Comparison of ENCODE assay signal across 1 cellular context in the genomic region with DNA sequence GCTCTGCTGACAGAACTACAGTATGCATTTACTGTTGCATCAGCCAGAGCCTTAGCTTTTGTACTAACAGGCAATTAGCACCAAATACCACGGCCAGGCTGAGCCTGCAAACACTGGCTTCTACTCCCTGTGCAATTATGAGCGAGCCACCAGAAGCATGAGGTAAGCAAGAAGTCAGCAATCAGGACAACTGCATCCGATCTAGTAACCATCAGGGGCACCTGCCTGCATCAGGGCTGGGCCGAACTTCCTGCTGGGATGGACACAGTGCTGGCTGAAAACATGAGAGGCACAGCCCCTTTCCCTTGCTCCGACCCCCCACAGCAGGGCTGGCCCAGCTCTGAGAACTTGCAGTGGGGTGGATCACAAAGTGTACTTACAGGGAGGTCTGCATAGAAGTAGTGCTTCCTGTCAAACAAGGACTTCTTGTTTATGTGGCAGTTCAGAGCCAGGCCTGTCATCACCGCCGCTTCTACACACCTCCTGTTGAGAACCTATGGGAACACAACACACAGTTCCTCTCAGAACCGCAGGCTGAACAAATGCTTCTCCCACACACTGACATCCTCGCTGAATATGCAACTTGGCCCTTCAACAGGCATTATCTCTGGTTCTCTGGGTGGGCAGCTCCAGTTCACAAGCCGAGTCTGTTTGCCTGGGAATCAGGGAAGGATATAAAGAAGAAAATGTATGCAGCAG.
TF ChIP-seq lines count a peak whose summit lies in the region.

No MANE protein-coding gene starts in this region.

TF ChIP-seq in HEK293, 187 proteins besides CTCF, POLR2A, EP300 and RAD21 (continued from another document):
- TF ChIP-seq, protein P1, sequence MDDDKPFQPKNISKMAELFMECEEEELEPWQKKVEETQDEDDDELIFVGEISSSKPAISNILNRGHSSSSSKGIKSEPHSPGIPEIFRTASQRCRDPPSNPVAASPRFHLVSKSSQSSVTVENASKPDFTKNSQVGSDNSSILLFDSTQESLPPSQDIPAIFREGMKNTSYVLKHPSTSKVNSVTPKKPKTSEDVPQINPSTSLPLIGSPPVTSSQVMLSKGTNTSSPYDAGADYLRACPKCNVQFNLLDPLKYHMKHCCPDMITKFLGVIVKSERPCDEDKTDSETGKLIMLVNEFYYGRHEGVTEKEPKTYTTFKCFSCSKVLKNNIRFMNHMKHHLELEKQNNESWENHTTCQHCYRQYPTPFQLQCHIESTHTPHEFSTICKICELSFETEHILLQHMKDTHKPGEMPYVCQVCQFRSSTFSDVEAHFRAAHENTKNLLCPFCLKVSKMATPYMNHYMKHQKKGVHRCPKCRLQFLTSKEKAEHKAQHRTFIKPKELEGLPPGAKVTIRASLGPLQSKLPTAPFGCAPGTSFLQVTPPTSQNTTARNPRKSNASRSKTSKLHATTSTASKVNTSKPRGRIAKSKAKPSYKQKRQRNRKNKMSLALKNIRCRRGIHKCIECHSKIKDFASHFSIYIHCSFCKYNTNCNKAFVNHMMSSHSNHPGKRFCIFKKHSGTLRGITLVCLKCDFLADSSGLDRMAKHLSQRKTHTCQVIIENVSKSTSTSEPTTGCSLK (tag by site-specific recombination; IDR thresholded peaks at IDR 0.05) = no peak
- TF ChIP-seq, protein P2, sequence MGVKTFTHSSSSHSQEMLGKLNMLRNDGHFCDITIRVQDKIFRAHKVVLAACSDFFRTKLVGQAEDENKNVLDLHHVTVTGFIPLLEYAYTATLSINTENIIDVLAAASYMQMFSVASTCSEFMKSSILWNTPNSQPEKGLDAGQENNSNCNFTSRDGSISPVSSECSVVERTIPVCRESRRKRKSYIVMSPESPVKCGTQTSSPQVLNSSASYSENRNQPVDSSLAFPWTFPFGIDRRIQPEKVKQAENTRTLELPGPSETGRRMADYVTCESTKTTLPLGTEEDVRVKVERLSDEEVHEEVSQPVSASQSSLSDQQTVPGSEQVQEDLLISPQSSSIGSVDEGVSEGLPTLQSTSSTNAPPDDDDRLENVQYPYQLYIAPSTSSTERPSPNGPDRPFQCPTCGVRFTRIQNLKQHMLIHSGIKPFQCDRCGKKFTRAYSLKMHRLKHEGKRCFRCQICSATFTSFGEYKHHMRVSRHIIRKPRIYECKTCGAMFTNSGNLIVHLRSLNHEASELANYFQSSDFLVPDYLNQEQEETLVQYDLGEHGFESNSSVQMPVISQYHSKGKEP (tag by site-specific recombination; IDR thresholded peaks at IDR 0.05) = peak; percentile 70; the same call in 1 of the 2 replicates
- TF ChIP-seq ZIC2 (tag by site-specific recombination; IDR thresholded peaks at IDR 0.05) = peak; percentile 78
- TF ChIP-seq ZNF660 (tag by site-specific recombination; IDR thresholded peaks at IDR 0.05) = peak; percentile 49; the same call in 1 of the 2 replicates
- no peak for TF ChIP-seq GLI2 (tag by site-specific recombination; IDR thresholded peaks at IDR 0.05; ENCODE audit: borderline replicate concordance, low read depth)
- no peak for TF ChIP-seq ZNF423 (tag by site-specific recombination; IDR thresholded peaks at IDR 0.05)
- no peak for TF ChIP-seq ZFP41 (tag by site-specific recombination; IDR thresholded peaks at IDR 0.05; ENCODE audit: borderline replicate concordance)
- no peak for TF ChIP-seq ZNF623 (tag by site-specific recombination; IDR thresholded peaks at IDR 0.05)
- TF ChIP-seq, protein P3, sequence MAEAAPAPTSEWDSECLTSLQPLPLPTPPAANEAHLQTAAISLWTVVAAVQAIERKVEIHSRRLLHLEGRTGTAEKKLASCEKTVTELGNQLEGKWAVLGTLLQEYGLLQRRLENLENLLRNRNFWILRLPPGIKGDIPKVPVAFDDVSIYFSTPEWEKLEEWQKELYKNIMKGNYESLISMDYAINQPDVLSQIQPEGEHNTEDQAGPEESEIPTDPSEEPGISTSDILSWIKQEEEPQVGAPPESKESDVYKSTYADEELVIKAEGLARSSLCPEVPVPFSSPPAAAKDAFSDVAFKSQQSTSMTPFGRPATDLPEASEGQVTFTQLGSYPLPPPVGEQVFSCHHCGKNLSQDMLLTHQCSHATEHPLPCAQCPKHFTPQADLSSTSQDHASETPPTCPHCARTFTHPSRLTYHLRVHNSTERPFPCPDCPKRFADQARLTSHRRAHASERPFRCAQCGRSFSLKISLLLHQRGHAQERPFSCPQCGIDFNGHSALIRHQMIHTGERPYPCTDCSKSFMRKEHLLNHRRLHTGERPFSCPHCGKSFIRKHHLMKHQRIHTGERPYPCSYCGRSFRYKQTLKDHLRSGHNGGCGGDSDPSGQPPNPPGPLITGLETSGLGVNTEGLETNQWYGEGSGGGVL (tag by site-specific recombination; IDR thresholded peaks at IDR 0.05) = no peak
- TF ChIP-seq ZNF140 (tag by site-specific recombination; IDR thresholded peaks at IDR 0.05) = no peak
- TF ChIP-seq SP3 (tag by site-specific recombination; IDR thresholded peaks at IDR 0.05) = no peak
- TF ChIP-seq MZF1 (tag by site-specific recombination; IDR thresholded peaks at IDR 0.05; ENCODE audit: borderline replicate concordance) = no peak
- TF ChIP-seq OSR2 (tag by site-specific recombination; IDR thresholded peaks at IDR 0.05) = peak; percentile 93
- TF ChIP-seq ZNF677 (tag by site-specific recombination; IDR thresholded peaks at IDR 0.05) = no peak
- no peak for TF ChIP-seq KLF1 (tag by site-specific recombination; IDR thresholded peaks at IDR 0.05)
- TF ChIP-seq, protein P4, sequence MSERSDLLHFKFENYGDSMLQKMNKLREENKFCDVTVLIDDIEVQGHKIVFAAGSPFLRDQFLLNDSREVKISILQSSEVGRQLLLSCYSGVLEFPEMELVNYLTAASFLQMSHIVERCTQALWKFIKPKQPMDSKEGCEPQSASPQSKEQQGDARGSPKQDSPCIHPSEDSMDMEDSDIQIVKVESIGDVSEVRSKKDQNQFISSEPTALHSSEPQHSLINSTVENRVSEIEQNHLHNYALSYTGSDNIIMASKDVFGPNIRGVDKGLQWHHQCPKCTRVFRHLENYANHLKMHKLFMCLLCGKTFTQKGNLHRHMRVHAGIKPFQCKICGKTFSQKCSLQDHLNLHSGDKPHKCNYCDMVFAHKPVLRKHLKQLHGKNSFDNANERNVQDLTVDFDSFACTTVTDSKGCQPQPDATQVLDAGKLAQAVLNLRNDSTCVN (tag by site-specific recombination; optimal IDR thresholded peaks at IDR 0.05) = no peak
- TF ChIP-seq, protein P5, sequence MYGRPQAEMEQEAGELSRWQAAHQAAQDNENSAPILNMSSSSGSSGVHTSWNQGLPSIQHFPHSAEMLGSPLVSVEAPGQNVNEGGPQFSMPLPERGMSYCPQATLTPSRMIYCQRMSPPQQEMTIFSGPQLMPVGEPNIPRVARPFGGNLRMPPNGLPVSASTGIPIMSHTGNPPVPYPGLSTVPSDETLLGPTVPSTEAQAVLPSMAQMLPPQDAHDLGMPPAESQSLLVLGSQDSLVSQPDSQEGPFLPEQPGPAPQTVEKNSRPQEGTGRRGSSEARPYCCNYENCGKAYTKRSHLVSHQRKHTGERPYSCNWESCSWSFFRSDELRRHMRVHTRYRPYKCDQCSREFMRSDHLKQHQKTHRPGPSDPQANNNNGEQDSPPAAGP (tag by site-specific recombination; IDR thresholded peaks at IDR 0.05) = peak; percentile 80
- TF ChIP-seq ZNF776 (tag by site-specific recombination; IDR thresholded peaks at IDR 0.05; ENCODE audit: borderline replicate concordance) = no peak
- no peak for TF ChIP-seq SCRT2 (tag by site-specific recombination; IDR thresholded peaks at IDR 0.05)
- no peak for TF ChIP-seq ZNF202 (tag by site-specific recombination; IDR thresholded peaks at IDR 0.05; ENCODE audit: borderline replicate concordance)
TF ChIP-seq in HEK293: peak in this region for 6.
